Comparison of ENCODE assay signal across 9 cellular contexts in genomic region chr9:7974335-7975005, GRCh38.
A peak's percentile ranks its signal among the peaks of the same experiment; 100 is the strongest.
DNase-seq lines count a peak whose midpoint lies in the region; ATAC-seq and TF ChIP-seq lines count a peak whose summit lies in the region.
"Had no signal": no experiment of that assay in that cellular context is flagged by ENCODE, and none has a peak within 500 bp of the region (broad histone marks: within the 10 kb centered on the region; RNA-seq: fewer than 3 reads in every experiment).

No MANE protein-coding gene starts in this region.

- H3K4me3 ChIP-seq in DND-41 (ENCODE audit: low read depth in 1 of 2, low read length in 2 of 2) (0 out of 4 replicates have a peak overlapping the region, but pooled peaks of 1 of the 2 experiments have one; percentile 4), endocrine pancreas (ENCODE audit: control insufficient read depth, insufficient read depth, low read length) (peak overlapping the region; percentile 17), GM23248 (no peak overlapping the region), coronary artery (no peak overlapping the region)

- H3K36me3 ChIP-seq in DND-41 (ENCODE audit: insufficient read depth, low read length) = no peaks in the 10 kb centered on the region
- H3K36me3 ChIP-seq in endocrine pancreas (ENCODE audit: control insufficient read depth, insufficient read depth, low read length) = no peaks in the 10 kb centered on the region
- no peaks in the 10 kb centered on the region for H3K36me3 ChIP-seq in GM23248 (ENCODE audit: low read depth)

- H3K27ac ChIP-seq in DND-41 (ENCODE audit: low read length) (peak overlapping the region; percentile 98), GM23248 (no peak overlapping the region), coronary artery (no peak overlapping the region)

- H3K9ac ChIP-seq in DND-41 (ENCODE audit: low read depth, low read length) (peak overlapping the region; percentile 44), endocrine pancreas (ENCODE audit: control insufficient read depth, insufficient read depth, low read length) (no peak overlapping the region), GM23248 (no peak overlapping the region)

- H3K4me1 ChIP-seq in DND-41 (ENCODE audit: insufficient read depth, low read length) = peaks cover 63% of the 10 kb centered on the region
- H3K4me1 ChIP-seq in endocrine pancreas (ENCODE audit: control insufficient read depth, insufficient read depth, low read length) = peaks cover 22% of the 10 kb centered on the region
- H3K4me1 ChIP-seq in GM23248 (ENCODE audit: insufficient read depth) = no peaks in the 10 kb centered on the region

- H4K20me1 ChIP-seq in DND-41 (ENCODE audit: insufficient read depth, low read length) (no peaks in the 10 kb centered on the region), GM23248 (ENCODE audit: insufficient read depth) (no peaks in the 10 kb centered on the region)

- H2AFZ ChIP-seq in DND-41 (ENCODE audit: low read depth, low read length) (peak overlapping the region; percentile 58), GM23248 (no peak overlapping the region)

- DNase-seq in DND-41 = peak; percentile 64
- DNase-seq in NCI-H146 treated with DMSO at 0.1 percent for 48 hours (lab: John Stamatoyannopoulos, UW; ENCODE audit: unreplicated experiment) = peak; percentile 76
- no peak for DNase-seq in GM23248
- DNase-seq in coronary artery (ENCODE audit: low spot score) = no peak
- DNase-seq in effector CD8-positive, alpha-beta T cell (lab: John Stamatoyannopoulos, UW) = no peak
- DNase-seq: NCI-H187 treated with DMSO at 0.1 percent for 48 hours had no signal

- H3K9me2 ChIP-seq in GM23248 (ENCODE audit: insufficient read depth) = no peaks in the 10 kb centered on the region

- H3K27me3 ChIP-seq in DND-41 (ENCODE audit: insufficient read depth, low read length, poor library complexity) (no peaks in the 10 kb centered on the region), endocrine pancreas (ENCODE audit: control insufficient read depth, insufficient read depth, low read length) (no peaks in the 10 kb centered on the region), GM23248 (replicated peaks; ENCODE audit: insufficient read depth) (no peaks in the 10 kb centered on the region)

- H3K79me2 ChIP-seq in DND-41 (ENCODE audit: insufficient read depth, low read length) = no peaks in the 10 kb centered on the region
- no peaks in the 10 kb centered on the region for H3K79me2 ChIP-seq in GM23248 (ENCODE audit: insufficient read depth)

- H3K4me2 ChIP-seq in DND-41 (ENCODE audit: insufficient read depth, low read length) (peak overlapping the region; percentile 3; the same call in 1 of the 2 replicates), GM23248 (ENCODE audit: unreplicated experiment) (no peak overlapping the region)

- in situ Hi-C loops in GM23248 (cut with MboI) = no loop called here

- H3F3A ChIP-seq in GM23248 (ENCODE audit: insufficient read depth) = no peaks in the 10 kb centered on the region

- ATAC-seq in DND-41 (ENCODE audit: insufficient read depth, low read depth) (peak; percentile 14; the same call in 2 of the 3 replicates), GM21526 (IDR thresholded peaks at IDR 0.05; ENCODE audit: low FRiP score, unreplicated experiment) (peak; percentile 40), esophagus mucosa (no peak)

- no peaks in the 10 kb centered on the region for H3K9me3 ChIP-seq in DND-41 (ENCODE audit: insufficient read depth, low read length, severe bottlenecking)
- H3K9me3 ChIP-seq in endocrine pancreas (ENCODE audit: control insufficient read depth, low read length) = no peaks in the 10 kb centered on the region
- no peaks in the 10 kb centered on the region for H3K9me3 ChIP-seq in GM23248 (ENCODE audit: low read depth)

- no peak for TF ChIP-seq CTCF in DND-41 (IDR thresholded peaks at IDR 0.05; ENCODE audit: borderline replicate concordance, extremely low read depth, low read length, poor library complexity, severe bottlenecking)
- no peak for TF ChIP-seq CTCF in coronary artery (IDR thresholded peaks at IDR 0.05)

- WGBS in GM23248 (ENCODE audit: low coverage in 1 of 2, low lambda C conversion rate in 2 of 2, missing lambda C conversion rate in 2 of 2), 2 experiments = 23 to 24% methylated on average over 5 of the region's 5 CpGs

Comparison
In these comparisons a context has a peak if more than half of its experiments do, and no peak if none do; other contexts are left out.
1. DNase-seq: peak in DND-41 (single experiment) and NCI-H146 treated with DMSO at 0.1 percent for 48 hours (single experiment); none in GM23248 (single experiment), coronary artery (single experiment) and effector CD8-positive, alpha-beta T cell (single experiment).